Comparison of ENCODE assay signal across 8 cellular contexts in genomic region chr17:70636517-70637133, GRCh38.
DNase-seq lines count a peak whose midpoint lies in the region; ATAC-seq and TF ChIP-seq lines count a peak whose summit lies in the region.

No MANE protein-coding gene starts in this region.

- H3K27me3 ChIP-seq in mesenchymal stem cell (ENCODE audit: control insufficient read depth in 1 of 2, insufficient read depth in 1 of 2, low read length in 2 of 2): no peaks in the 10 kb centered on the region

- H4K91ac ChIP-seq in mesenchymal stem cell (ENCODE audit: low read length): no peak overlapping the region

- no peak overlapping the region for H3K18ac ChIP-seq in mesenchymal stem cell (ENCODE audit: low read depth in 1 of 2, low read length in 2 of 2)

- no peak overlapping the region for H3K9ac ChIP-seq in mesenchymal stem cell (ENCODE audit: low read length)

- no peak overlapping the region for H3K14ac ChIP-seq in mesenchymal stem cell (ENCODE audit: low read length in 2 of 2)

- H3K9me3 ChIP-seq in mesenchymal stem cell (ENCODE audit: control insufficient read depth, low read length): no peaks in the 10 kb centered on the region

- H2BK15ac ChIP-seq in mesenchymal stem cell (ENCODE audit: low read depth, poor library complexity, severe bottlenecking): no peak overlapping the region

- no peak overlapping the region for H3K27ac ChIP-seq in mesenchymal stem cell (ENCODE audit: low read length, poor library complexity, severe bottlenecking)

- H3K4me2 ChIP-seq in mesenchymal stem cell (ENCODE audit: low read length, poor library complexity, severe bottlenecking): no peak overlapping the region

- TF ChIP-seq CTCF in cardiac fibroblast (IDR thresholded peaks at IDR 0.05; ENCODE audit: low read depth, low read length): peak; percentile 65

- H4K8ac ChIP-seq in mesenchymal stem cell (ENCODE audit: low read length): no peak overlapping the region

- no peak overlapping the region for H3K23ac ChIP-seq in mesenchymal stem cell (ENCODE audit: low read length in 2 of 2)

- no peaks in the 10 kb centered on the region for H3K36me3 ChIP-seq in mesenchymal stem cell (ENCODE audit: control insufficient read depth in 1 of 2, insufficient read depth in 2 of 2, low read depth in 1 of 2, low read length in 2 of 2)

- H2AFZ ChIP-seq in mesenchymal stem cell (ENCODE audit: low read depth, low read length): no peak overlapping the region

- H2BK120ac ChIP-seq in mesenchymal stem cell (ENCODE audit: low read depth, low read length): no peak overlapping the region

- H2AK5ac ChIP-seq in mesenchymal stem cell (ENCODE audit: low read length, severe bottlenecking): no peak overlapping the region

- no peak overlapping the region for H3K4ac ChIP-seq in mesenchymal stem cell (ENCODE audit: low read depth in 1 of 2, low read length in 2 of 2)

- no peak overlapping the region for H2BK5ac ChIP-seq in mesenchymal stem cell (ENCODE audit: low read depth, low read length, poor library complexity, severe bottlenecking)

- ATAC-seq in HG02852 (IDR thresholded peaks at IDR 0.05; ENCODE audit: unreplicated experiment): peak; percentile 67

- H3K79me1 ChIP-seq in mesenchymal stem cell (replicated peaks; ENCODE audit: low read length, poor library complexity, severe bottlenecking): no peaks in the 10 kb centered on the region

- H2BK12ac ChIP-seq in mesenchymal stem cell (ENCODE audit: low read length in 2 of 2): no peak overlapping the region

- H3K4me3 ChIP-seq in cardiac fibroblast (replicated peaks in 1 of 2; ENCODE audit: low read depth in 2 of 2, low read length in 2 of 2) (no peak overlapping the region), mesenchymal stem cell (ENCODE audit: insufficient read depth in 1 of 2, low read depth in 1 of 2, low read length in 2 of 2) (no peak overlapping the region)

- 33% methylated on average over 1 of the region's 2 CpGs for WGBS in mesenchymal stem cell

- no peaks in the 10 kb centered on the region for H3K4me1 ChIP-seq in mesenchymal stem cell (ENCODE audit: control insufficient read depth, insufficient read depth, low read depth, low read length)

- peak; percentile 33 for DNase-seq in EL
- peak; percentile 32 for DNase-seq in NCI-H446 treated with DMSO at 0.1 percent for 48 hours (lab: John Stamatoyannopoulos, UW)
- DNase-seq in cardiac fibroblast (ENCODE audit: low read depth in 2 of 2): peak; percentile 59 to 62
- peak; percentile 58 for DNase-seq in mesenchymal stem cell
- no peak for DNase-seq in KG1 (lab: John Stamatoyannopoulos, UW)
- no peak for DNase-seq in GOT3 (lab: John Stamatoyannopoulos, UW)
- no peak for DNase-seq in activated effector memory CD4-positive, alpha-beta T cell treated with anti-CD3 and anti-CD28 coated beads, Interleukin-2, amount 50 U/mL, for 16 hours

Comparison
In these comparisons a context has a peak if more than half of its experiments do, and no peak if none do; other contexts are left out.
1. DNase-seq: peak in EL (single experiment), NCI-H446 treated with DMSO at 0.1 percent for 48 hours (single experiment), cardiac fibroblast (2 of 2) and mesenchymal stem cell (single experiment); none in KG1 (single experiment), GOT3 (single experiment) and activated effector memory CD4-positive, alpha-beta T cell treated with anti-CD3 and anti-CD28 coated beads, Interleukin-2, amount 50 U/mL, for 16 hours (single experiment).